ENCODE assay signal across 1 cellular context in the genomic region with DNA sequence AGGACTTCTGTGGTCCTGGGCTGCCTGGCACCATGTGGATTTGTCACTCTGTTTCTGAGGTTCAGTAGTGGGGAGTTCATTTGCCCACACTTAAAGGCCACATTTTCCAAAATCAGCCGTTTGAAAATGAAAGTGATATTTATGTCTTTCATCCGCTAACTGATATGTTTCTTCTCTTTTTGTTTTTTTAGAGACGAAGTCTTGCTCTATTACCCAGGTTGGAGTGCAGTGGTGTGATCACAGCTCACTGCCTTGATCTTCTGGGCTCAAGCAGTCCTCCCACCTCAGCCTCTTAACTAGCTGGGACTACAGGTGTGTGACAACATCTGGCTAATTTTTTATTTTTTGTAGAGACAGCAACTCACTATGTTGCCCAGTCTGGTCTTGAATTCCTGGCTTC.
TF ChIP-seq lines count a peak whose summit lies in the region.

No MANE protein-coding gene starts in this region.

TF ChIP-seq in HepG2, 621 proteins besides CTCF, POLR2A, EP300 and RAD21:
- TF ChIP-seq ZBTB7A (CRISPR knock-in tag; IDR thresholded peaks at IDR 0.05) (no peak), MYPOP (CRISPR knock-in tag; IDR thresholded peaks at IDR 0.05) (no peak), MTF2 (CRISPR knock-in tag; IDR thresholded peaks at IDR 0.05; ENCODE audit: borderline replicate concordance) (no peak), ETV6 (CRISPR knock-in tag; conservative IDR thresholded peaks at IDR 0.05) (no peak)
- TF ChIP-seq, protein P1, sequence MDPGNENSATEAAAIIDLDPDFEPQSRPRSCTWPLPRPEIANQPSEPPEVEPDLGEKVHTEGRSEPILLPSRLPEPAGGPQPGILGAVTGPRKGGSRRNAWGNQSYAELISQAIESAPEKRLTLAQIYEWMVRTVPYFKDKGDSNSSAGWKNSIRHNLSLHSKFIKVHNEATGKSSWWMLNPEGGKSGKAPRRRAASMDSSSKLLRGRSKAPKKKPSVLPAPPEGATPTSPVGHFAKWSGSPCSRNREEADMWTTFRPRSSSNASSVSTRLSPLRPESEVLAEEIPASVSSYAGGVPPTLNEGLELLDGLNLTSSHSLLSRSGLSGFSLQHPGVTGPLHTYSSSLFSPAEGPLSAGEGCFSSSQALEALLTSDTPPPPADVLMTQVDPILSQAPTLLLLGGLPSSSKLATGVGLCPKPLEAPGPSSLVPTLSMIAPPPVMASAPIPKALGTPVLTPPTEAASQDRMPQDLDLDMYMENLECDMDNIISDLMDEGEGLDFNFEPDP (CRISPR knock-in tag; conservative IDR thresholded peaks at IDR 0.05) = no peak
- TF ChIP-seq, protein P2, sequence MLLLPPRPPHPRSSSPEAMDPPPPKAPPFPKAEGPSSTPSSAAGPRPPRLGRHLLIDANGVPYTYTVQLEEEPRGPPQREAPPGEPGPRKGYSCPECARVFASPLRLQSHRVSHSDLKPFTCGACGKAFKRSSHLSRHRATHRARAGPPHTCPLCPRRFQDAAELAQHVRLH (CRISPR knock-in tag; IDR thresholded peaks at IDR 0.05; ENCODE audit: borderline replicate concordance, low read depth) = no peak
